In the genomic region with DNA sequence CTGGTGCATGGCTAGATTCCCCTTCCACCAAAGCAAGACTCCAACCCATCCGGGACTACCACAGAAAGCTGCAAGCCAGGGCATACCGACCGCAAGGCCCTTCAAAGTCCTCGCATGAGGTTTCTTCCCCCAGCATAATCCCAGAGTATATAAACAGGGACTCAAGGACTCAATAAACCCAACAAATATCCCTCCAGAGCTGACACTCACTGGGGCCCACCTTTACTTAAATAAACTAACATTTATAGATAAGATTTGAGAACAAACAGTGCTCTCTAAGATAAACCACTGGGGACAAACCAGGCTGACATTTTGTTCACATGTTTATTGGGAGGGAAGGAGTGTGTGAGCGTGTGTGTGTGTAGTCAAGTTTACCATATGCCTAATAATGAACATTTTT, we compare ENCODE assay signal across 11 cellular contexts.
"Had no signal": no experiment of that assay in that cellular context is flagged by ENCODE, and none has a peak within 500 bp of the region (broad histone marks: within the 10 kb centered on the region; RNA-seq: fewer than 3 reads in every experiment).

No MANE protein-coding gene starts in this region.

- H3K27ac Mint-ChIP-seq: activated CD4-positive, alpha-beta memory T cell treated with anti-CD3 and anti-CD28 coated beads for 36 hours; nephron progenitor cell had no signal

- H3K4me1 ChIP-seq: colonic mucosa had no signal

- H3K27ac ChIP-seq: colonic mucosa, heart left ventricle, tibial artery had no signal

- H3K36me3 Mint-ChIP-seq: activated CD4-positive, alpha-beta memory T cell treated with anti-CD3 and anti-CD28 coated beads for 36 hours had no signal

- H3K27me3 ChIP-seq: colonic mucosa, heart left ventricle, tibial artery had no signal

- H3K36me3 ChIP-seq: colonic mucosa, esophagus squamous epithelium, heart left ventricle, tibial artery had no signal

- H3K4me3 ChIP-seq: colonic mucosa, esophagus squamous epithelium, heart left ventricle, tibial artery had no signal

- DNase-seq: activated CD4-positive, alpha-beta memory T cell treated with anti-CD3 and anti-CD28 coated beads for 36 hours; activated CD4-positive, alpha-beta T cell treated with anti-CD3 and anti-CD28 coated beads for 1 hour; colonic mucosa; esophagus squamous epithelium; foreskin melanocyte; heart left ventricle; islet precursor cell; mesendoderm; nephron progenitor cell; tibial artery had no signal

- H3K27me3 Mint-ChIP-seq: activated CD4-positive, alpha-beta memory T cell treated with anti-CD3 and anti-CD28 coated beads for 36 hours had no signal

- H3K4me3 Mint-ChIP-seq: activated CD4-positive, alpha-beta memory T cell treated with anti-CD3 and anti-CD28 coated beads for 36 hours; nephron progenitor cell had no signal

- H3K9me3 ChIP-seq: colonic mucosa, esophagus squamous epithelium, heart left ventricle, tibial artery had no signal

- ATAC-seq: heart left ventricle, left lobe of liver had no signal
